Comparison of ENCODE assay signal across 25 cellular contexts in genomic region chr7:50866343-50867047, GRCh38.
DNase-seq lines count a peak whose midpoint lies in the region; ATAC-seq and TF ChIP-seq lines count a peak whose summit lies in the region.
"Had no signal": no experiment of that assay in that cellular context is flagged by ENCODE, and none has a peak within 500 bp of the region (broad histone marks: within the 10 kb centered on the region; RNA-seq: fewer than 3 reads in every experiment).

No MANE protein-coding gene starts in this region.

- WGBS in esophagus muscularis mucosa, result 85% methylated on average over 10 of the region's 11 CpGs

- H3K27ac ChIP-seq in GM23338 (ENCODE audit: low read depth) (0 out of 2 replicates have a peak overlapping the region, but pooled peaks have one; percentile 42), esophagus muscularis mucosa (replicated peaks in 1 of 4) (no peak overlapping the region), iPS-20b (ENCODE audit: low read length) (peak overlapping the region; percentile 41)
- H3K27ac ChIP-seq in CD4-positive, alpha-beta T cell (ENCODE audit: low read depth, low read length), result no peak overlapping the region
- H3K27ac ChIP-seq: GM23248 had no signal

- TF ChIP-seq EP300 in esophagus muscularis mucosa (IDR thresholded peaks at IDR 0.05), result no peak

- H3K9me3 ChIP-seq in HAP-1 (no peaks in the 10 kb centered on the region), esophagus muscularis mucosa (no peaks in the 10 kb centered on the region), iPS-20b (ENCODE audit: insufficient read depth, low read depth, low read length) (peaks cover 4% of the 10 kb centered on the region; the same call in 1 of the 2 replicates)
- no peaks in the 10 kb centered on the region for H3K9me3 ChIP-seq in CD4-positive, alpha-beta T cell (ENCODE audit: control insufficient read depth, low read length)
- H3K9me3 ChIP-seq: BE2C, MG63, SK-N-SH had no signal

- peak overlapping the region; percentile 75 for H2AFZ ChIP-seq in GM23338
- H2AFZ ChIP-seq: GM23248 had no signal

- H3K9me3 Mint-ChIP-seq in GM23338, result peaks cover 5% of the 10 kb centered on the region; the same call in 2 of the 3 replicates
- no peaks in the 10 kb centered on the region for H3K9me3 Mint-ChIP-seq in CD4-positive, alpha-beta T cell

- H3K79me2 ChIP-seq in GM23338 (replicated peaks; ENCODE audit: insufficient read depth), result peaks cover 12% of the 10 kb centered on the region

- H3K27me3 ChIP-seq in GM23338 (ENCODE audit: insufficient read depth) (no peaks in the 10 kb centered on the region), HAP-1 (ENCODE audit: low read depth) (no peaks in the 10 kb centered on the region), esophagus muscularis mucosa (no peaks in the 10 kb centered on the region), iPS-20b (ENCODE audit: insufficient read depth, low read length) (no peaks in the 10 kb centered on the region)
- no peaks in the 10 kb centered on the region for H3K27me3 ChIP-seq in CD4-positive, alpha-beta T cell (ENCODE audit: control insufficient read depth, insufficient read depth, low read length)
- H3K27me3 ChIP-seq: MG63 had no signal

- peak; percentile 67 for ATAC-seq in GM23338
- ATAC-seq in HG02981 (IDR thresholded peaks at IDR 0.05; ENCODE audit: unreplicated experiment), result no peak
- no peak for ATAC-seq in CD4-positive, alpha-beta T cell (ENCODE audit: poor library complexity)
- ATAC-seq in GM21825 (IDR thresholded peaks at IDR 0.05; ENCODE audit: unreplicated experiment), result no peak
- ATAC-seq: GM12878, HepG2, K562, PC-3 had no signal

- TF ChIP-seq CTCF in GM23338 (conservative IDR thresholded peaks at IDR 0.05; ENCODE audit: low read depth in 2 of 2), result no peak
- no peak for TF ChIP-seq CTCF in esophagus muscularis mucosa (IDR thresholded peaks at IDR 0.05)
- no peak for TF ChIP-seq CTCF in CD4-positive, alpha-beta T cell (IDR thresholded peaks at IDR 0.05)

- H3K27ac Mint-ChIP-seq in GM23338, result peak overlapping the region; percentile 77
- no peak overlapping the region for H3K27ac Mint-ChIP-seq in CD4-positive, alpha-beta T cell

- H3K4me3 ChIP-seq in GM23338, result peak overlapping the region; percentile 41
- no peak overlapping the region for H3K4me3 ChIP-seq in HAP-1
- H3K4me3 ChIP-seq in esophagus muscularis mucosa, result no peak overlapping the region
- H3K4me3 ChIP-seq in iPS-20b (ENCODE audit: low read length), result peak overlapping the region; percentile 51; the same call in 1 of the 2 replicates
- H3K4me3 ChIP-seq: GM12878, GM23248, K562, MG63 had no signal

- peaks cover 47% of the 10 kb centered on the region for H3K4me1 ChIP-seq in GM23338 (ENCODE audit: insufficient read depth)
- H3K4me1 ChIP-seq in HAP-1, result peaks cover 5% of the 10 kb centered on the region; the same call in 1 of the 2 replicates
- peaks cover 0 to 7% (median 3%) of the 10 kb centered on the region in 4 donors for H3K4me1 ChIP-seq in esophagus muscularis mucosa
- H3K4me1 ChIP-seq in iPS-20b (ENCODE audit: insufficient read depth, low read length), result peaks cover 13% of the 10 kb centered on the region; the same call in 1 of the 2 replicates
- H3K4me1 ChIP-seq: BE2C had no signal

- peaks cover 39% of the 10 kb centered on the region for H3K4me1 Mint-ChIP-seq in GM23338
- no peaks in the 10 kb centered on the region for H3K4me1 Mint-ChIP-seq in CD4-positive, alpha-beta T cell (ENCODE audit: low read depth)

- H3K36me3 Mint-ChIP-seq in GM23338 (ENCODE audit: low read depth), result peaks cover 28% of the 10 kb centered on the region
- no peaks in the 10 kb centered on the region for H3K36me3 Mint-ChIP-seq in CD4-positive, alpha-beta T cell (ENCODE audit: low read depth)

- peak overlapping the region; percentile 77 for H3K4me2 ChIP-seq in GM23338
- H3K4me2 ChIP-seq: SK-N-SH had no signal

- H3K4me3 Mint-ChIP-seq in GM23338, result peak overlapping the region; percentile 50
- H3K4me3 Mint-ChIP-seq in CD4-positive, alpha-beta T cell, result no peak overlapping the region

- intact Hi-C loops in esophagus muscularis mucosa (cut with DNase I), result no loop called here
- intact Hi-C loops in CD4-positive, alpha-beta T cell (cut with DNase I, micrococcal nuclease), result no loop called here

- no peaks in the 10 kb centered on the region for H4K20me1 ChIP-seq in GM23338 (replicated peaks; ENCODE audit: insufficient read depth)

- POLR2A ChIA-PET in CD4-positive, alpha-beta T cell (lab: Charles Lee), result no interaction called here

- H3F3A ChIP-seq in GM23338 (replicated peaks; ENCODE audit: low read depth), result no peaks in the 10 kb centered on the region

- CTCF ChIA-PET in CD4-positive, alpha-beta T cell (lab: Charles Lee), result no interaction called here

- H3K36me3 ChIP-seq in GM23338 (ENCODE audit: insufficient read depth), result no peaks in the 10 kb centered on the region; the same call in 1 of the 2 replicates
- no peaks in the 10 kb centered on the region for H3K36me3 ChIP-seq in HAP-1 (replicated peaks)
- H3K36me3 ChIP-seq in esophagus muscularis mucosa, result no peaks in the 10 kb centered on the region
- H3K36me3 ChIP-seq in iPS-20b (ENCODE audit: insufficient read depth, low read depth, low read length), result peaks cover 14% of the 10 kb centered on the region; the same call in 1 of the 2 replicates
- H3K36me3 ChIP-seq: BE2C, MG63 had no signal

- no peak for TF ChIP-seq POLR2A in esophagus muscularis mucosa (IDR thresholded peaks at IDR 0.05; ENCODE audit: low read depth)

- H3K9ac ChIP-seq in iPS-20b (ENCODE audit: low read depth, low read length), result peak overlapping the region; percentile 25; the same call in 1 of the 2 replicates
- H3K9ac ChIP-seq: GM23248, SK-N-SH had no signal

- peaks cover 10% of the 10 kb centered on the region for H3K27me3 Mint-ChIP-seq in GM23338 (ENCODE audit: insufficient read depth, low read depth, poor library complexity)
- H3K27me3 Mint-ChIP-seq in CD4-positive, alpha-beta T cell, result peaks cover 5% of the 10 kb centered on the region

- peaks cover 11% of the 10 kb centered on the region for H3K9me2 ChIP-seq in GM23338 (ENCODE audit: insufficient read depth)
- H3K9me2 ChIP-seq: SK-N-SH had no signal

- DNase-seq in GM23338 (ENCODE audit: low spot score), result no peak
- peak; percentile 42 to 66 for DNase-seq in HAP-1 (ENCODE audit: low spot score in 2 of 2)
- peak; percentile 83 for DNase-seq in esophagus muscularis mucosa (ENCODE audit: extremely low spot score)
- no peak for DNase-seq in CD4-positive, alpha-beta T cell
- no peak for DNase-seq in stimulated activated naive CD4-positive, alpha-beta T cell treated with Interleukin-2 at 50 U/mL for 16 hours (lab: John Stamatoyannopoulos, UW)
- DNase-seq: BE2C, COR-L47, DMS79 treated with DMSO at 0.1 percent for 48 hours, GM23248, MG63, NCI-H1048, NCI-H1417 treated with DMSO at 0.1 percent for 48 hours, NCI-H187, NCI-H446, NCI-H526, PC-3, RPMI8226, SIG-M5, SK-N-SH had no signal

- in situ Hi-C loops in HAP-1 (cut with MboI; ENCODE audit: low sequenced_read_pairs), result no loop called here

TF ChIP-seq in GM23338, 12 proteins besides CTCF, POLR2A, EP300 and RAD21 (continues in another document):
- TF ChIP-seq EZH2phosphoT487 (IDR thresholded peaks at IDR 0.05; ENCODE audit: unreplicated experiment) (no peak), JUNB (IDR thresholded peaks at IDR 0.05; ENCODE audit: unreplicated experiment) (no peak), EZH2 (IDR thresholded peaks at IDR 0.05; ENCODE audit: low read depth, unreplicated experiment) (no peak), NANOG (IDR thresholded peaks at IDR 0.05; ENCODE audit: borderline replicate concordance) (peak; percentile 51; the same call in 1 of the 2 replicates), REST (IDR thresholded peaks at IDR 0.05; ENCODE audit: unreplicated experiment) (no peak)
- TF ChIP-seq, protein P1, sequence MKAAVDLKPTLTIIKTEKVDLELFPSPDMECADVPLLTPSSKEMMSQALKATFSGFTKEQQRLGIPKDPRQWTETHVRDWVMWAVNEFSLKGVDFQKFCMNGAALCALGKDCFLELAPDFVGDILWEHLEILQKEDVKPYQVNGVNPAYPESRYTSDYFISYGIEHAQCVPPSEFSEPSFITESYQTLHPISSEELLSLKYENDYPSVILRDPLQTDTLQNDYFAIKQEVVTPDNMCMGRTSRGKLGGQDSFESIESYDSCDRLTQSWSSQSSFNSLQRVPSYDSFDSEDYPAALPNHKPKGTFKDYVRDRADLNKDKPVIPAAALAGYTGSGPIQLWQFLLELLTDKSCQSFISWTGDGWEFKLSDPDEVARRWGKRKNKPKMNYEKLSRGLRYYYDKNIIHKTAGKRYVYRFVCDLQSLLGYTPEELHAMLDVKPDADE (IDR thresholded peaks at IDR 0.05), result no peak

Comparison
In these comparisons a context has a peak if more than half of its experiments do, and no peak if none do; other contexts are left out.
1. DNase-seq: peak in HAP-1 (2 of 2) and esophagus muscularis mucosa (single experiment); none in GM23338 (single experiment), CD4-positive, alpha-beta T cell (0 of 10) and stimulated activated naive CD4-positive, alpha-beta T cell treated with Interleukin-2 at 50 U/mL for 16 hours (single experiment).
2. H3K27ac ChIP-seq: peak in GM23338 (single experiment) and iPS-20b (single experiment); none in esophagus muscularis mucosa (0 of 4) and CD4-positive, alpha-beta T cell (single experiment).
3. H3K4me3 ChIP-seq: peak in GM23338 (single experiment) and iPS-20b (single experiment); none in HAP-1 (single experiment) and esophagus muscularis mucosa (0 of 4).